ENCODE assay signal across 2 cellular contexts in genomic region chr19:29239220-29239776, GRCh38.
TF ChIP-seq lines count a peak whose summit lies in the region.

No MANE protein-coding gene starts in this region.

TF ChIP-seq in A549, 52 proteins besides CTCF, POLR2A, EP300 and RAD21:
- TF ChIP-seq MAFK (IDR thresholded peaks at IDR 0.05; ENCODE audit: partially characterized antibody) (no peak), EHMT2 (IDR thresholded peaks at IDR 0.05; ENCODE audit: low read depth) (no peak), RCOR1 (IDR thresholded peaks at IDR 0.05; ENCODE audit: low read depth, low read length) (no peak), ZNF302 (CRISPR knock-in tag; IDR thresholded peaks at IDR 0.05) (no peak), KDM5A (IDR thresholded peaks at IDR 0.05) (no peak), EHF (CRISPR knock-in tag; IDR thresholded peaks at IDR 0.05) (no peak), PBX3 (IDR thresholded peaks at IDR 0.05) (no peak), RNF2 (IDR thresholded peaks at IDR 0.05; ENCODE audit: borderline replicate concordance, low read depth) (no peak), ESRRA (IDR thresholded peaks at IDR 0.05; ENCODE audit: borderline replicate concordance, low read length) (no peak), FOSB (CRISPR knock-in tag; IDR thresholded peaks at IDR 0.05) (no peak), NPAS2 (CRISPR knock-in tag; IDR thresholded peaks at IDR 0.05; ENCODE audit: borderline replicate concordance) (no peak), JUNB (IDR thresholded peaks at IDR 0.05) (no peak), JUN (IDR thresholded peaks at IDR 0.05) (no peak), HEYL (CRISPR knock-in tag; IDR thresholded peaks at IDR 0.05) (no peak), SREBF2 (IDR thresholded peaks at IDR 0.05) (no peak)
- TF ChIP-seq, protein P1, sequence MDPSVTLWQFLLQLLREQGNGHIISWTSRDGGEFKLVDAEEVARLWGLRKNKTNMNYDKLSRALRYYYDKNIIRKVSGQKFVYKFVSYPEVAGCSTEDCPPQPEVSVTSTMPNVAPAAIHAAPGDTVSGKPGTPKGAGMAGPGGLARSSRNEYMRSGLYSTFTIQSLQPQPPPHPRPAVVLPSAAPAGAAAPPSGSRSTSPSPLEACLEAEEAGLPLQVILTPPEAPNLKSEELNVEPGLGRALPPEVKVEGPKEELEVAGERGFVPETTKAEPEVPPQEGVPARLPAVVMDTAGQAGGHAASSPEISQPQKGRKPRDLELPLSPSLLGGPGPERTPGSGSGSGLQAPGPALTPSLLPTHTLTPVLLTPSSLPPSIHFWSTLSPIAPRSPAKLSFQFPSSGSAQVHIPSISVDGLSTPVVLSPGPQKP (IDR thresholded peaks at IDR 0.05; ENCODE audit: low read depth, low read length) = no peak
- TF ChIP-seq, protein P2, sequence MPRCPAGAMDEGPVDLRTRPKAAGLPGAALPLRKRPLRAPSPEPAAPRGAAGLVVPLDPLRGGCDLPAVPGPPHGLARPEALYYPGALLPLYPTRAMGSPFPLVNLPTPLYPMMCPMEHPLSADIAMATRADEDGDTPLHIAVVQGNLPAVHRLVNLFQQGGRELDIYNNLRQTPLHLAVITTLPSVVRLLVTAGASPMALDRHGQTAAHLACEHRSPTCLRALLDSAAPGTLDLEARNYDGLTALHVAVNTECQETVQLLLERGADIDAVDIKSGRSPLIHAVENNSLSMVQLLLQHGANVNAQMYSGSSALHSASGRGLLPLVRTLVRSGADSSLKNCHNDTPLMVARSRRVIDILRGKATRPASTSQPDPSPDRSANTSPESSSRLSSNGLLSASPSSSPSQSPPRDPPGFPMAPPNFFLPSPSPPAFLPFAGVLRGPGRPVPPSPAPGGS (IDR thresholded peaks at IDR 0.05) = no peak

TF ChIP-seq in H1, 55 proteins besides CTCF, POLR2A, EP300 and RAD21:
- TF ChIP-seq CREB1 (IDR thresholded peaks at IDR 0.05) = no peak
- TF ChIP-seq BRCA1 (IDR thresholded peaks at IDR 0.05; ENCODE audit: low read depth, low read length) = no peak
- TF ChIP-seq SP4 (IDR thresholded peaks at IDR 0.05; ENCODE audit: low read length) = no peak
- TF ChIP-seq KDM5A (IDR thresholded peaks at IDR 0.05; ENCODE audit: low read length) = no peak
